In the genomic region with DNA sequence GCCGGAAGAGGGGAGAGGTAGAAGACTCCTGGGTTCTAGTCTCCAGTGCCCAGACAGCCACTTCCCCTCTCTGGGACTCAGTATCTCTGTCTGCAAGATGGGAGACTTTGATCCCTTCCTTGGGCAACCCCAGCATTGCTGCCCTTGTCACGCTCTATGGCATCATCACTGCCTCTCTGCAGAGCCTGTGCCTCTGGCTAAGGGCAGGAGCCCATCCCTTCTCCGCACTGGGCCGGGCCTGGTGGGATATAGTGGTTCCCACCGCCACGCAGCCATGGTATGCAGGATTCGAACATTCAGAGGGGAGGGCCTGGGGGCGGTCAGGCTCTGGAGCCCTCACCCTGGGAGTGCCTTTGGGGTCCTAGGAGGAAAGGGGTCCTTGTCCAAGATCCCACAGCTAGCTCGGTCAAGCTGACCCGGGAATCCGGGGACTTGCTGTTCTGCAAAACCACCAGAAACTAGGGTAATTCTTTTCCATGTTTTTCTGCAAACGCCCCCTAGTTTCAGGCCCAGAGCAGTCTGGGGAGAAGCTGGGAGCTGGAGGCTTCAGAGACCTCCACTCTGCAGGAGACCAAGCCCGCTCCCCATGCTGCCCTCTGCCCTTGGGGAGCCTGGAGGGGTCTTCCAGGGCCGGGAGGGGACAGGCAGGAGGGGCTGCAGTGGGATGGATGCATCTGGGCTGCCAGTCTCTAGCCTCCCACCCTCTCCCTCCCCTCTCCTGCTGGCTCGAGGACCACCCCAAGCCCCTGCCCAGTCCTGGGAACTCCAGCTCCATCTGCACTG, we compare ENCODE assay signal across 13 cellular contexts. TPM values are rescaled to one million over a fixed set of nuclear protein-coding genes. Genes with fewer than 3 reads are reported as not detected.
DNase-seq lines count a peak whose midpoint lies in the region; ATAC-seq, FAIRE-seq and TF ChIP-seq lines count a peak whose summit lies in the region.
"Had no signal": no experiment of that assay in that cellular context is flagged by ENCODE, and none has a peak within 500 bp of the region (broad histone marks: within the 10 kb centered on the region; RNA-seq: fewer than 3 reads in every experiment).

No MANE protein-coding gene starts in this region.

- TF ChIP-seq POLR2A in A549 (IDR thresholded peaks at IDR 0.05; ENCODE audit: low read length) = no peak
- TF ChIP-seq POLR2A in ovary (IDR thresholded peaks at IDR 0.05) = no peak

- H3K36me3 ChIP-seq in PC-9 (ENCODE audit: low read depth) = no peaks in the 10 kb centered on the region
- H3K36me3 ChIP-seq in fibroblast of lung (ENCODE audit: control insufficient read depth, insufficient read depth, low read length) = no peaks in the 10 kb centered on the region
- no peaks in the 10 kb centered on the region for H3K36me3 ChIP-seq in ovary
- H3K36me3 ChIP-seq: BLaER1, HAP-1 had no signal

- H2AFZ ChIP-seq in PC-9 = no peak overlapping the region
- H2AFZ ChIP-seq in fibroblast of lung (ENCODE audit: low read length) = no peak overlapping the region

- peaks cover 18% of the 10 kb centered on the region for H3K27me3 Mint-ChIP-seq in activated CD4-positive, alpha-beta memory T cell treated with anti-CD3 and anti-CD28 coated beads, Interleukin-2, amount 10 ng/mL, durations not matched to agents 7 days and 5 days
- H3K27me3 Mint-ChIP-seq in activated T-helper 17 cell treated with anti-CD3 and anti-CD28 coated beads, Interleukin-2, amount 50 U/mL, for 72 hours = no peaks in the 10 kb centered on the region
- H3K27me3 Mint-ChIP-seq: activated T-cell treated with anti-CD3 and anti-CD28 coated beads, Interleukin-2, amount 50 U/mL, for 24 hours had no signal

- TF ChIP-seq RAD21 in A549 (conservative IDR thresholded peaks at IDR 0.05 in 1 of 2, IDR thresholded peaks at IDR 0.05 in 1 of 2) = no peak

- peak; percentile 13 to 15; a peak in 4 of 6 replicates for ATAC-seq in A549
- no peak for ATAC-seq in HG03457 (IDR thresholded peaks at IDR 0.05; ENCODE audit: unreplicated experiment)
- no peak for ATAC-seq in activated T-helper 17 cell treated with anti-CD3 and anti-CD28 coated beads, Interleukin-2, amount 50 U/mL, for 72 hours (replicated peaks)
- no peak for ATAC-seq in GM21390 (IDR thresholded peaks at IDR 0.05; ENCODE audit: unreplicated experiment)

- no peaks in the 10 kb centered on the region for H3K79me2 ChIP-seq in PC-9 (ENCODE audit: low read depth)
- no peaks in the 10 kb centered on the region for H3K79me2 ChIP-seq in fibroblast of lung (ENCODE audit: control insufficient read depth, insufficient read depth, low read length)

- H3K27me3 ChIP-seq in PC-9 (ENCODE audit: insufficient read depth, low read depth) (no peaks in the 10 kb centered on the region), fibroblast of lung (ENCODE audit: control insufficient read depth, insufficient read depth, low read length) (no peaks in the 10 kb centered on the region), ovary (no peaks in the 10 kb centered on the region)
- H3K27me3 ChIP-seq: BLaER1 had no signal

- TF ChIP-seq CTCF in A549 (IDR thresholded peaks at IDR 0.05) = no peak
- no peak for TF ChIP-seq CTCF in PC-9 (conservative IDR thresholded peaks at IDR 0.05)
- TF ChIP-seq CTCF in fibroblast of lung (conservative IDR thresholded peaks at IDR 0.05 in 1 of 2, IDR thresholded peaks at IDR 0.05 in 1 of 2; ENCODE audit: low read depth in 1 of 2, low read length in 2 of 2) = no peak
- no peak for TF ChIP-seq CTCF in ovary (IDR thresholded peaks at IDR 0.05)

- peaks cover 57% of the 10 kb centered on the region for H3K4me1 ChIP-seq in A549
- peaks cover 52% of the 10 kb centered on the region for H3K4me1 ChIP-seq in PC-9 (replicated peaks; ENCODE audit: insufficient read depth)
- peaks cover 38% of the 10 kb centered on the region for H3K4me1 ChIP-seq in fibroblast of lung (ENCODE audit: control insufficient read depth, extremely low read depth, insufficient read depth, low read length)
- peaks cover 26% of the 10 kb centered on the region for H3K4me1 ChIP-seq in ovary (ENCODE audit: insufficient read depth)

- no peaks in the 10 kb centered on the region for H3K9me3 Mint-ChIP-seq in activated CD4-positive, alpha-beta memory T cell treated with anti-CD3 and anti-CD28 coated beads, Interleukin-2, amount 10 ng/mL, durations not matched to agents 7 days and 5 days
- H3K9me3 Mint-ChIP-seq in activated T-helper 17 cell treated with anti-CD3 and anti-CD28 coated beads, Interleukin-2, amount 50 U/mL, for 72 hours = no peaks in the 10 kb centered on the region

- H3F3A ChIP-seq in PC-9 (ENCODE audit: insufficient read depth, low read depth) = peaks cover 61% of the 10 kb centered on the region

- no peaks in the 10 kb centered on the region for H3K9me2 ChIP-seq in PC-9 (ENCODE audit: insufficient read depth)

- H3K4me2 ChIP-seq in A549 (peak overlapping the region; percentile 87), PC-9 (peak overlapping the region; percentile 74), fibroblast of lung (ENCODE audit: extremely low read depth, insufficient read depth, low read length) (no peak overlapping the region)
- H3K4me2 ChIP-seq: BLaER1 had no signal

- FAIRE-seq in A549 (lab: Jason Lieb, UNC) = no peak
- FAIRE-seq: endometrium had no signal

- intact Hi-C loops in PC-9 (cut with micrococcal nuclease; ENCODE audit: unreplicated experiment) (no loop called here), ovary (cut with DNase I) (loop anchor here in 3 of 4 donors (5.0 to 10.0 kb wide), 5 partner anchors 60 to 358 kb away; a partner anchor contains a TSS)

- POLR2A ChIA-PET in A549 (lab: Yijun Ruan, JAX) (no interaction called here), PC-9 (lab: Charles Lee; ENCODE audit: unreplicated experiment) (interaction anchor here (0.6 to 0.7 kb wide), 2 partner anchors 31 to 192 kb away, joined by 5 to 6 read pairs; no protein-coding TSS in a partner anchor)
- POLR2A ChIA-PET in activated CD4-positive, alpha-beta memory T cell treated with anti-CD3 and anti-CD28 coated beads, Interleukin-2, amount 10 ng/mL, durations not matched to agents 7 days and 5 days (lab: Charles Lee) = interaction anchor here (1.0 to 1.2 kb wide), 2 partner anchors 63 to 143 kb away, joined by 3 to 10 read pairs; a partner anchor contains a TSS

- no TSS peak for BruUV-seq in PC-9 (replicated peaks; lab: Mats Ljungman, UMichigan)

- no peak overlapping the region for H3K9ac ChIP-seq in fibroblast of lung (ENCODE audit: insufficient read depth, low read length)
- H3K9ac ChIP-seq: BLaER1 had no signal

- no peaks in the 10 kb centered on the region for H3K9me3 ChIP-seq in A549
- H3K9me3 ChIP-seq in PC-9 (ENCODE audit: insufficient read depth, low read depth) = no peaks in the 10 kb centered on the region
- H3K9me3 ChIP-seq in fibroblast of lung (ENCODE audit: control insufficient read depth, insufficient read depth, low read depth, low read length) = no peaks in the 10 kb centered on the region
- no peaks in the 10 kb centered on the region for H3K9me3 ChIP-seq in ovary
- H3K9me3 ChIP-seq: HAP-1 had no signal

- H3K4me3 Mint-ChIP-seq in activated CD4-positive, alpha-beta memory T cell treated with anti-CD3 and anti-CD28 coated beads, Interleukin-2, amount 10 ng/mL, durations not matched to agents 7 days and 5 days = no peak overlapping the region
- no peak overlapping the region for H3K4me3 Mint-ChIP-seq in activated T-helper 17 cell treated with anti-CD3 and anti-CD28 coated beads, Interleukin-2, amount 50 U/mL, for 72 hours
- H3K4me3 Mint-ChIP-seq: activated T-cell treated with anti-CD3 and anti-CD28 coated beads, Interleukin-2, amount 50 U/mL, for 24 hours had no signal

- H3K27ac ChIP-seq in A549 = peak overlapping the region; percentile 92 to 95
- H3K27ac ChIP-seq in PC-9 = no peak overlapping the region
- H3K27ac ChIP-seq in fibroblast of lung (ENCODE audit: insufficient read depth, low read length) = peak overlapping the region; percentile 89
- H3K27ac ChIP-seq in ovary = peak overlapping the region; percentile 56 to 60
- H3K27ac ChIP-seq: BLaER1 had no signal

- H3K36me3 Mint-ChIP-seq in activated CD4-positive, alpha-beta memory T cell treated with anti-CD3 and anti-CD28 coated beads, Interleukin-2, amount 10 ng/mL, durations not matched to agents 7 days and 5 days (ENCODE audit: low read depth) = no peaks in the 10 kb centered on the region
- H3K36me3 Mint-ChIP-seq in activated T-helper 17 cell treated with anti-CD3 and anti-CD28 coated beads, Interleukin-2, amount 50 U/mL, for 72 hours (ENCODE audit: low read depth) = no peaks in the 10 kb centered on the region

- H3K4me1 Mint-ChIP-seq in activated CD4-positive, alpha-beta memory T cell treated with anti-CD3 and anti-CD28 coated beads, Interleukin-2, amount 10 ng/mL, durations not matched to agents 7 days and 5 days = peaks cover 49% of the 10 kb centered on the region
- H3K4me1 Mint-ChIP-seq in activated T-helper 17 cell treated with anti-CD3 and anti-CD28 coated beads, Interleukin-2, amount 50 U/mL, for 72 hours = peaks cover 12% of the 10 kb centered on the region

- no peak overlapping the region for H3K4me3 ChIP-seq in A549
- no peak overlapping the region for H3K4me3 ChIP-seq in PC-9
- H3K4me3 ChIP-seq in fibroblast of lung (replicated peaks in 1 of 4; ENCODE audit: control extremely low read depth in 1 of 4, insufficient read depth in 1 of 4, low read depth in 3 of 4, low read length in 4 of 4) = no peak overlapping the region
- no peak overlapping the region for H3K4me3 ChIP-seq in ovary
- H3K4me3 ChIP-seq: BLaER1, HAP-1 had no signal

- DNase-seq in A549 (ENCODE audit: low read depth in 1 of 2, low spot score in 1 of 2) (no peak), PC-9 (no peak), fibroblast of lung (ENCODE audit: low read depth in 2 of 2) (no peak), ovary (peak in 3 of 5 donors; percentile 28 to 72 (median 68))
- no peak for DNase-seq in activated CD4-positive, alpha-beta memory T cell treated with anti-CD3 and anti-CD28 coated beads, Interleukin-2, amount 10 ng/mL, durations not matched to agents 7 days and 5 days
- DNase-seq: activated T-cell treated with anti-CD3 and anti-CD28 coated beads, Interleukin-2, amount 50 U/mL, for 24 hours; NCI-H2081 had no signal

- no peak overlapping the region for H3K27ac Mint-ChIP-seq in activated CD4-positive, alpha-beta memory T cell treated with anti-CD3 and anti-CD28 coated beads, Interleukin-2, amount 10 ng/mL, durations not matched to agents 7 days and 5 days
- no peak overlapping the region for H3K27ac Mint-ChIP-seq in activated T-helper 17 cell treated with anti-CD3 and anti-CD28 coated beads, Interleukin-2, amount 50 U/mL, for 72 hours
- H3K27ac Mint-ChIP-seq: activated T-cell treated with anti-CD3 and anti-CD28 coated beads, Interleukin-2, amount 50 U/mL, for 24 hours had no signal

- CTCF ChIA-PET in A549 (lab: Yijun Ruan, JAX) (interaction anchor here (0.9 to 1.8 kb wide), 4 partner anchors 42 to 358 kb away, joined by 3 to 4 read pairs (median 3); no protein-coding TSS in a partner anchor), PC-9 (lab: Charles Lee) (interaction anchor here (1.0 to 1.8 kb wide), 2 partner anchors 29 to 134 kb away, joined by 3 to 7 read pairs; no protein-coding TSS in a partner anchor)
- CTCF ChIA-PET in activated CD4-positive, alpha-beta memory T cell treated with anti-CD3 and anti-CD28 coated beads, Interleukin-2, amount 10 ng/mL, durations not matched to agents 7 days and 5 days (lab: Charles Lee) = no interaction called here

- TF ChIP-seq EP300 in A549 (IDR thresholded peaks at IDR 0.05) (no peak), ovary (IDR thresholded peaks at IDR 0.05) (no peak)

- H4K20me1 ChIP-seq in PC-9 (ENCODE audit: insufficient read depth) (no peaks in the 10 kb centered on the region), fibroblast of lung (ENCODE audit: control insufficient read depth, extremely low read depth, insufficient read depth, low read length) (no peaks in the 10 kb centered on the region)
- H4K20me1 ChIP-seq: BLaER1 had no signal

- 53% methylated on average over 2 of the region's 15 CpGs for WGBS in A549 (ENCODE audit: missing lambda C conversion rate)
- WGBS in ovary, 3 donors = 28 to 46% (median 35%) methylated on average over 13 to 15 of the region's 15 CpGs

RNA-seq across cellular contexts. Expression of a gene that starts 24.4 kb away (rescaled TPM):
- polyA plus RNA-seq in A549 (2011; rRNA removed) = 0.79 and 1.3 TPM in 2 replicates
- 1.2 and 1.8 TPM in 2 replicates for polyA plus RNA-seq in A549 (2012; cell fraction: cytosol; rRNA removed)
- 5.3 and 5.5 TPM in 2 replicates for polyA plus RNA-seq in A549 (2012; cell fraction: nucleus; rRNA removed)
- 2.0 to 2.5 TPM (median 2.3 TPM) in 3 replicates for polyA plus RNA-seq in A549 (2017; fragmentation: RNase III; extraction: RNeasy Plus Mini Kit Qiagen cat#74134 plus additional on column Dnase treatment)
- 1.5 and 1.7 TPM in 2 replicates for polyA minus RNA-seq in A549 (2011; rRNA and poly(A)+ RNA removed)
- 28.2 and 29.1 TPM in 2 replicates for total RNA-seq in PC-9 (2021)
- total RNA-seq in fibroblast of lung = 8.7 and 14.7 TPM in 2 replicates
- polyA plus RNA-seq in fibroblast of lung = 2.8 TPM in 2 replicates
- polyA plus RNA-seq in fibroblast of lung (2012) = 4.1 TPM in 2 replicates
- polyA minus RNA-seq in fibroblast of lung (ENCODE audit: low replicate concordance) = 5.1 and 7.6 TPM in 2 replicates
- total RNA-seq in ovary = 100 to 1,000 TPM in 1 of 7 donors, 10 to 100 TPM in 6; 47.2 to 107 (median 84.9) TPM
- 10 to 100 TPM; 40.7 to 96.9 TPM for polyA plus RNA-seq in ovary
- total RNA-seq in activated CD4-positive, alpha-beta memory T cell treated with anti-CD3 and anti-CD28 coated beads, Interleukin-2, amount 10 ng/mL, durations not matched to agents 7 days and 5 days = 10 to 100 TPM; 24.9 to 25.0 TPM
- total RNA-seq in activated T-helper 17 cell treated with anti-CD3 and anti-CD28 coated beads, Interleukin-2, amount 50 U/mL, for 72 hours = 10 to 100 TPM; 21.5 to 82.9 TPM

Comparison
In these comparisons a context has a peak if more than half of its experiments do, and no peak if none do; other contexts are left out.
1. ATAC-seq: peak in A549 (2 of 2); none in HG03457 (single experiment), activated T-helper 17 cell treated with anti-CD3 and anti-CD28 coated beads, Interleukin-2, amount 50 U/mL, for 72 hours (single experiment) and GM21390 (single experiment).
2. DNase-seq: peak in ovary (3 of 5); none in A549 (0 of 2), PC-9 (0 of 2), fibroblast of lung (0 of 2) and activated CD4-positive, alpha-beta memory T cell treated with anti-CD3 and anti-CD28 coated beads, Interleukin-2, amount 10 ng/mL, durations not matched to agents 7 days and 5 days (single experiment).